Comparison of ENCODE assay signal across 34 cellular contexts in the genomic region with DNA sequence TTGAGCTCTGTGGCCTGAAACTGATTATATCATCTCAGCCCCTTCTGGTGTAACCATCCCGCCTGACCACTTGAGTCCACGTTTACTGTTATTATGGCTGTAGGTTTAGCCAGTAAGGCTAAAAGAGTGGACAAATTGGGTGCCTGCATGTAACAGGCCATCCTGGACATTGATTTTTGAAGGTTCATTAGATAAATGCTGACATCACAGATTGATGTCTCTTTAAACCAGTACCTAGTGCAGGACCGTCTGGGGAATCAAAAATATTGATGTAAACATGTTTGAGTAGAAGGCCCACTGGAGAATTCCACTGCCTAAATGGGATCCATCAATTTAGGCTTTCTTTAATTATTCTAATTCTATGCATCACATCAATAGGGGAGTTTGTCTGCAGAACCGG.
"Had no signal": no experiment of that assay in that cellular context is flagged by ENCODE, and none has a peak within 500 bp of the region (broad histone marks: within the 10 kb centered on the region; RNA-seq: fewer than 3 reads in every experiment).

No MANE protein-coding gene starts in this region.

- H3K9me3 ChIP-seq: body of pancreas, colonic mucosa, esophagus squamous epithelium, gastroesophageal sphincter had no signal

- ATAC-seq: activated CD4-positive, CD25-positive, alpha-beta regulatory T cell treated with anti-CD3 and anti-CD28 coated beads, Interleukin-2, amount 50 U/mL, for 24 hours; activated CD8-positive, alpha-beta T cell treated with anti-CD3 and anti-CD28 coated beads for 36 hours; activated T-cell treated with anti-CD3 and anti-CD28 coated beads, Interleukin-2, amount 50 U/mL, for 4 hours; activated T-helper 17 cell treated with anti-CD3 and anti-CD28 coated beads, Interleukin-2, amount 50 U/mL, for 72 hours; body of pancreas; gastroesophageal sphincter; T-cell had no signal

- H3K4me1 Mint-ChIP-seq: activated B cell treated with CpG ODN at 0.5 μM for 24 hours; activated T-helper 17 cell treated with anti-CD3 and anti-CD28 coated beads, Interleukin-2, amount 50 U/mL, for 72 hours; T-cell had no signal

- FAIRE-seq: endometrium, endothelial cell of umbilical vein had no signal

- H3K27me3 ChIP-seq: body of pancreas, cardiac muscle cell, colonic mucosa, esophagus squamous epithelium, gastroesophageal sphincter had no signal

- H3K4me3 Mint-ChIP-seq: activated B cell treated with CpG ODN at 0.5 μM for 24 hours; activated CD8-positive, alpha-beta T cell treated with anti-CD3 and anti-CD28 coated beads for 36 hours; activated naive CD8-positive, alpha-beta T cell; activated T-cell treated with anti-CD3 and anti-CD28 coated beads, Interleukin-2, amount 50 U/mL, for 4 hours; activated T-helper 17 cell treated with anti-CD3 and anti-CD28 coated beads, Interleukin-2, amount 50 U/mL, for 72 hours; T-cell; T-helper 1 cell treated with Interleukin-12 subunit alpha and Interleukin-12 subunit beta and Interleukin-4 antibody, amounts not matched to agents 30 μg/mL and 1 μg/mL, for 36 hours; T-helper 2 cell treated with Interferon-gamma antibody and Interleukin-4, amounts not matched to agents 5 μg/mL and 100 μg/mL, for 36 hours had no signal

- H3K27ac Mint-ChIP-seq: activated B cell treated with CpG ODN at 0.5 μM for 24 hours; activated CD8-positive, alpha-beta T cell treated with anti-CD3 and anti-CD28 coated beads for 36 hours; activated naive CD8-positive, alpha-beta T cell; activated T-helper 17 cell treated with anti-CD3 and anti-CD28 coated beads, Interleukin-2, amount 50 U/mL, for 72 hours; T-cell; T-helper 2 cell treated with Interferon-gamma antibody and Interleukin-4, amounts not matched to agents 5 μg/mL and 100 μg/mL, for 36 hours had no signal

- H3K27ac ChIP-seq: body of pancreas, colonic mucosa, epithelial cell of prostate, esophagus squamous epithelium, gastroesophageal sphincter, WERI-Rb-1 had no signal

- H3K4me3 ChIP-seq: body of pancreas, cardiac muscle cell, colonic mucosa, esophagus squamous epithelium, gastroesophageal sphincter had no signal

- H3K9me3 Mint-ChIP-seq: activated B cell treated with CpG ODN at 0.5 μM for 24 hours; activated CD8-positive, alpha-beta T cell treated with anti-CD3 and anti-CD28 coated beads for 36 hours; activated T-cell treated with anti-CD3 and anti-CD28 coated beads, Interleukin-2, amount 50 U/mL, for 4 hours; activated T-helper 17 cell treated with anti-CD3 and anti-CD28 coated beads, Interleukin-2, amount 50 U/mL, for 72 hours; T-cell; T-helper 1 cell treated with Interleukin-12 subunit alpha and Interleukin-12 subunit beta and Interleukin-4 antibody, amounts not matched to agents 30 μg/mL and 1 μg/mL, for 36 hours; T-helper 2 cell treated with Interferon-gamma antibody and Interleukin-4, amounts not matched to agents 5 μg/mL and 100 μg/mL, for 36 hours had no signal

- H3K36me3 ChIP-seq: cardiac muscle cell, colonic mucosa, esophagus squamous epithelium, WERI-Rb-1 had no signal

- H3K4me1 ChIP-seq: body of pancreas, colonic mucosa had no signal

- H3K27me3 Mint-ChIP-seq: activated B cell treated with CpG ODN at 0.5 μM for 24 hours; activated CD8-positive, alpha-beta T cell treated with anti-CD3 and anti-CD28 coated beads for 36 hours; activated naive CD8-positive, alpha-beta T cell; activated T-helper 17 cell treated with anti-CD3 and anti-CD28 coated beads, Interleukin-2, amount 50 U/mL, for 72 hours; T-cell had no signal

- DNase-seq: activated B cell treated with CpG ODN at 0.5 μM for 24 hours; activated CD4-positive, alpha-beta T cell treated with anti-CD3 and anti-CD28 coated beads for 48 hours; activated CD4-positive, alpha-beta T cell treated with anti-CD3 and anti-CD28 coated beads, Interleukin-2, amount 50 U/mL, for 1 hour; activated CD4-positive, alpha-beta T cell treated with anti-CD3 and anti-CD28 coated beads, Interleukin-2, amount 50 U/mL, for 48 hours; activated CD8-positive, alpha-beta memory T cell treated with anti-CD3 and anti-CD28 coated beads for 24 hours; activated CD8-positive, alpha-beta T cell treated with anti-CD3 and anti-CD28 coated beads for 36 hours; activated effector memory CD4-positive, alpha-beta T cell treated with Interleukin-2 at 50 U/mL for 16 hours; activated gamma-delta T cell treated with Interleukin-2 at 50 U/mL for 16 hours; activated naive CD4-positive, alpha-beta T cell treated with anti-CD3 and anti-CD28 coated beads, Interleukin-2, amount 50 U/mL, for 16 hours; activated naive CD4-positive, alpha-beta T cell treated with Interleukin-2 at 50 U/mL for 16 hours; activated T-cell treated with anti-CD3 and anti-CD28 coated beads, Interleukin-2, amount 50 U/mL, for 4 hours; amniotic stem cell; aorta; body of pancreas; central memory CD4-positive, alpha-beta T cell; cerebellar nuclear complex; colonic mucosa; effector CD8-positive, alpha-beta T cell; esophagus squamous epithelium; foreskin melanocyte; head of caudate nucleus; T-cell; T1000; WERI-Rb-1 had no signal
